In genomic region chrX:37320541-37321203, GRCh38 we compare ENCODE assay signal across 17 cellular contexts. TPM values are rescaled to one million over a fixed set of nuclear protein-coding genes. Genes with fewer than 3 reads are reported as not detected.
"Had no signal": no experiment of that assay in that cellular context is flagged by ENCODE, and none has a peak within 500 bp of the region (broad histone marks: within the 10 kb centered on the region; RNA-seq: fewer than 3 reads in every experiment).

No MANE protein-coding gene starts in this region.

- DNase-seq: activated CD4-positive, alpha-beta memory T cell treated with anti-CD3 and anti-CD28 coated beads, Interleukin-2, amount 10 ng/mL, durations not matched to agents 7 days and 5 days; activated CD4-positive, alpha-beta T cell treated with anti-CD3 and anti-CD28 coated beads for 4 hours; activated effector memory CD4-positive, alpha-beta T cell treated with anti-CD3 and anti-CD28 coated beads, Interleukin-2, amount 50 U/mL, for 16 hours; activated naive CD8-positive, alpha-beta T cell treated with anti-CD3 and anti-CD28 coated beads for 36 hours; activated T-cell treated with anti-CD3 and anti-CD28 coated beads, Interleukin-2, amount 50 U/mL, for 4 hours; amygdala; body of pancreas; central memory CD4-positive, alpha-beta T cell; esophagus squamous epithelium; hippocampal formation; kidney; left ventricle myocardium superior; naive thymus-derived CD8-positive, alpha-beta T cell; pancreas; stimulated activated CD4-positive, alpha-beta T cell treated with anti-CD3 and anti-CD28 coated beads, Interleukin-2, amount 100 ng/mL, for 24 hours had no signal

- H3K27me3 Mint-ChIP-seq: activated CD4-positive, alpha-beta memory T cell treated with anti-CD3 and anti-CD28 coated beads, Interleukin-2, amount 10 ng/mL, durations not matched to agents 7 days and 5 days; memory B cell; naive thymus-derived CD8-positive, alpha-beta T cell had no signal

- ATAC-seq: activated T-cell treated with anti-CD3 and anti-CD28 coated beads, Interleukin-2, amount 50 U/mL, for 4 hours; body of pancreas; left ventricle myocardium superior; naive thymus-derived CD8-positive, alpha-beta T cell; pancreas had no signal

- H3K4me1 ChIP-seq: body of pancreas, esophagus squamous epithelium, pancreas had no signal

- H3K36me3 ChIP-seq: esophagus squamous epithelium, pancreas had no signal

- H3K27ac ChIP-seq: body of pancreas, coronary artery, esophagus squamous epithelium, pancreas had no signal

- H3K4me3 Mint-ChIP-seq: activated CD4-positive, alpha-beta memory T cell treated with anti-CD3 and anti-CD28 coated beads, Interleukin-2, amount 10 ng/mL, durations not matched to agents 7 days and 5 days; activated naive CD8-positive, alpha-beta T cell treated with anti-CD3 and anti-CD28 coated beads for 36 hours; activated T-cell treated with anti-CD3 and anti-CD28 coated beads, Interleukin-2, amount 50 U/mL, for 4 hours; memory B cell; naive thymus-derived CD8-positive, alpha-beta T cell had no signal

- H3K27me3 ChIP-seq: body of pancreas, esophagus squamous epithelium had no signal

- H3K4me3 ChIP-seq: body of pancreas, coronary artery, esophagus squamous epithelium, pancreas had no signal

- H3K9me3 ChIP-seq: body of pancreas, esophagus squamous epithelium, pancreas had no signal

- H3K9me3 Mint-ChIP-seq: activated CD4-positive, alpha-beta memory T cell treated with anti-CD3 and anti-CD28 coated beads, Interleukin-2, amount 10 ng/mL, durations not matched to agents 7 days and 5 days; activated naive CD8-positive, alpha-beta T cell treated with anti-CD3 and anti-CD28 coated beads for 36 hours; activated T-cell treated with anti-CD3 and anti-CD28 coated beads, Interleukin-2, amount 50 U/mL, for 4 hours had no signal

- H3K36me3 Mint-ChIP-seq: activated naive CD8-positive, alpha-beta T cell treated with anti-CD3 and anti-CD28 coated beads for 36 hours; memory B cell; naive thymus-derived CD8-positive, alpha-beta T cell had no signal

- H3K27ac Mint-ChIP-seq: activated CD4-positive, alpha-beta memory T cell treated with anti-CD3 and anti-CD28 coated beads, Interleukin-2, amount 10 ng/mL, durations not matched to agents 7 days and 5 days; activated naive CD8-positive, alpha-beta T cell treated with anti-CD3 and anti-CD28 coated beads for 36 hours; memory B cell; naive thymus-derived CD8-positive, alpha-beta T cell had no signal

- H3K4me1 Mint-ChIP-seq: activated CD4-positive, alpha-beta memory T cell treated with anti-CD3 and anti-CD28 coated beads, Interleukin-2, amount 10 ng/mL, durations not matched to agents 7 days and 5 days; activated naive CD8-positive, alpha-beta T cell treated with anti-CD3 and anti-CD28 coated beads for 36 hours; memory B cell; naive thymus-derived CD8-positive, alpha-beta T cell had no signal

RNA-seq across cellular contexts. Expression of gene PRRG1, which starts 28.5 kb away (rescaled TPM):
- total RNA-seq: activated CD4-positive, alpha-beta memory T cell treated with anti-CD3 and anti-CD28 coated beads, Interleukin-2, amount 10 ng/mL, durations not matched to agents 7 days and 5 days; activated naive CD8-positive, alpha-beta T cell treated with anti-CD3 and anti-CD28 coated beads for 36 hours; activated T-cell treated with anti-CD3 and anti-CD28 coated beads, Interleukin-2, amount 50 U/mL, for 4 hours; naive thymus-derived CD8-positive, alpha-beta T cell had no signal
